Comparison of ENCODE assay signal across 20 cellular contexts in genomic region chr17:38904892-38905291, GRCh38.
"Had no signal": no experiment of that assay in that cellular context is flagged by ENCODE, and none has a peak within 500 bp of the region (broad histone marks: within the 10 kb centered on the region; RNA-seq: fewer than 3 reads in every experiment).

No MANE protein-coding gene starts in this region.

- H3K9me3 ChIP-seq: heart left ventricle, tibial artery had no signal

- H3K27ac ChIP-seq: WERI-Rb-1 had no signal

- H3K27me3 ChIP-seq: heart left ventricle, tibial artery had no signal

- DNase-seq: activated CD4-positive, alpha-beta T cell treated with anti-CD3 and anti-CD28 coated beads for 1 hour; activated CD4-positive, alpha-beta T cell treated with anti-CD3 and anti-CD28 coated beads, Interleukin-2, amount 50 U/mL, for 1 hour; activated CD8-positive, alpha-beta memory T cell treated with anti-CD3 and anti-CD28 coated beads for 24 hours; activated CD8-positive, alpha-beta memory T cell treated with anti-CD3 and anti-CD28 coated beads, Interleukin-2, amount 50 U/mL, for 48 hours; activated effector memory CD4-positive, alpha-beta T cell treated with Interleukin-2 at 50 U/mL for 16 hours; activated naive CD4-positive, alpha-beta T cell treated with anti-CD3 and anti-CD28 coated beads for 36 hours; activated T-cell treated with anti-CD3 and anti-CD28 coated beads, Interleukin-2, amount 50 U/mL, for 72 hours; amygdala; effector CD4-positive, alpha-beta T cell; islet precursor cell; retina; stimulated activated CD4-positive, alpha-beta T cell treated with anti-CD3 and anti-CD28 coated beads, Interleukin-4, amount 100 ng/mL, for 24 hours; T-helper 1 cell; tibial artery; WERI-Rb-1 had no signal

- H3K9me3 Mint-ChIP-seq: activated naive CD4-positive, alpha-beta T cell treated with anti-CD3 and anti-CD28 coated beads for 36 hours; activated T-cell treated with anti-CD3 and anti-CD28 coated beads, Interleukin-2, amount 50 U/mL, for 72 hours; memory B cell; neural crest cell; stimulated activated naive CD8-positive, alpha-beta T cell treated with anti-CD3 and anti-CD28 coated beads, Interleukin-15, Interleukin-2, amounts not matched to agents 100 ng/mL and 50 ng/mL, for 24 hours had no signal

- H3K27me3 Mint-ChIP-seq: memory B cell; stimulated activated naive CD8-positive, alpha-beta T cell treated with anti-CD3 and anti-CD28 coated beads, Interleukin-15, Interleukin-2, amounts not matched to agents 100 ng/mL and 50 ng/mL, for 24 hours had no signal

- H3K4me3 ChIP-seq: heart left ventricle, tibial artery had no signal

- ATAC-seq: activated T-cell treated with anti-CD3 and anti-CD28 coated beads, Interleukin-2, amount 50 U/mL, for 72 hours; heart left ventricle; left cardiac atrium had no signal

- H3K4me3 Mint-ChIP-seq: activated naive CD4-positive, alpha-beta T cell treated with anti-CD3 and anti-CD28 coated beads for 36 hours; activated T-cell treated with anti-CD3 and anti-CD28 coated beads, Interleukin-2, amount 50 U/mL, for 72 hours; neural crest cell; stimulated activated naive CD8-positive, alpha-beta T cell treated with anti-CD3 and anti-CD28 coated beads, Interleukin-15, Interleukin-2, amounts not matched to agents 100 ng/mL and 50 ng/mL, for 24 hours had no signal

- H3K27ac Mint-ChIP-seq: activated naive CD4-positive, alpha-beta T cell treated with anti-CD3 and anti-CD28 coated beads for 36 hours had no signal
